ENCODE assay signal across 15 cellular contexts in genomic region chr20:23659989-23660837, GRCh38. TPM values are rescaled to one million over a fixed set of nuclear protein-coding genes. Genes with fewer than 3 reads are reported as not detected.
DNase-seq lines count a peak whose midpoint lies in the region; ATAC-seq and TF ChIP-seq lines count a peak whose summit lies in the region.
"Had no signal": no experiment of that assay in that cellular context is flagged by ENCODE, and none has a peak within 500 bp of the region (broad histone marks: within the 10 kb centered on the region; RNA-seq: fewer than 3 reads in every experiment).

No MANE protein-coding gene starts in this region.

- H3K36me3 ChIP-seq in mammary epithelial cell (ENCODE audit: insufficient read depth, low read length), result no peaks in the 10 kb centered on the region
- H3K36me3 ChIP-seq in effector memory CD4-positive, alpha-beta T cell (ENCODE audit: control insufficient read depth, insufficient read depth, low read length), result no peaks in the 10 kb centered on the region
- H3K36me3 ChIP-seq: tibial artery had no signal

- no peak overlapping the region for H3K4me2 ChIP-seq in mammary epithelial cell (ENCODE audit: insufficient read depth, low read depth, low read length)

- H3K79me2 ChIP-seq in mammary epithelial cell (ENCODE audit: insufficient read depth, low read length), result no peaks in the 10 kb centered on the region

- in situ Hi-C loops in mammary epithelial cell (cut with MboI; ENCODE audit: low sequenced_read_pairs in 2 of 2), result no loop called here

- H3K4me1 Mint-ChIP-seq in stimulated activated effector memory CD8-positive, alpha-beta T cell treated with anti-CD3 and anti-CD28 coated beads, Interleukin-12 subunit alpha, Interleukin-12 subunit beta, amount 100 ng/mL, for 72 hours, result no peaks in the 10 kb centered on the region

- no peak overlapping the region for H3K4me3 ChIP-seq in mammary epithelial cell (replicated peaks in 1 of 3; ENCODE audit: insufficient read depth in 1 of 3, low read depth in 2 of 3, low read length in 3 of 3)
- H3K4me3 ChIP-seq in effector memory CD4-positive, alpha-beta T cell (ENCODE audit: insufficient read depth, low read depth, low read length, poor library complexity, severe bottlenecking), result no peak overlapping the region
- H3K4me3 ChIP-seq: tibial artery had no signal

- no peak for TF ChIP-seq RAD21 in Ishikawa (IDR thresholded peaks at IDR 0.05; ENCODE audit: low read depth)

- dilution Hi-C loops in mammary epithelial cell (cut with HindIII; ENCODE audit: low sequenced_read_pairs), result no loop called here

- BruUV-seq in mammary epithelial cell (replicated peaks; lab: Mats Ljungman, UMichigan), result no TSS peak

- H3K27ac Mint-ChIP-seq in stimulated activated effector memory CD8-positive, alpha-beta T cell treated with anti-CD3 and anti-CD28 coated beads, Interleukin-12 subunit alpha, Interleukin-12 subunit beta, amount 100 ng/mL, for 72 hours, result no peak overlapping the region
- H3K27ac Mint-ChIP-seq: activated T-cell treated with anti-CD3 and anti-CD28 coated beads, Interleukin-2, amount 50 U/mL, for 24 hours had no signal

- H3K27ac ChIP-seq in mammary epithelial cell (ENCODE audit: insufficient read depth, low read depth, low read length), result no peak overlapping the region
- H3K27ac ChIP-seq in effector memory CD4-positive, alpha-beta T cell (ENCODE audit: insufficient read depth, low read length, poor library complexity, severe bottlenecking), result no peak overlapping the region
- H3K27ac ChIP-seq: tibial artery had no signal

- H3K27me3 ChIP-seq in mammary epithelial cell (ENCODE audit: insufficient read depth, low read length), result no peaks in the 10 kb centered on the region
- peaks cover 3% of the 10 kb centered on the region for H3K27me3 ChIP-seq in effector memory CD4-positive, alpha-beta T cell (replicated peaks; ENCODE audit: control insufficient read depth, insufficient read depth, low read length, poor library complexity, severe bottlenecking)
- H3K27me3 ChIP-seq: tibial artery had no signal

- CTCF ChIA-PET in mammary epithelial cell (lab: Charles Lee; ENCODE audit: low non-redundant PET), result no interaction called here

- H3K9me3 Mint-ChIP-seq in stimulated activated effector memory CD8-positive, alpha-beta T cell treated with anti-CD3 and anti-CD28 coated beads, Interleukin-12 subunit alpha, Interleukin-12 subunit beta, amount 100 ng/mL, for 72 hours, result no peaks in the 10 kb centered on the region
- H3K9me3 Mint-ChIP-seq: activated T-cell treated with anti-CD3 and anti-CD28 coated beads, Interleukin-2, amount 50 U/mL, for 24 hours had no signal

- no peak for TF ChIP-seq EP300 in Ishikawa (IDR thresholded peaks at IDR 0.05; ENCODE audit: borderline replicate concordance)

- H3K9ac ChIP-seq in mammary epithelial cell (ENCODE audit: insufficient read depth, low read length), result no peak overlapping the region

- H3K4me1 ChIP-seq in mammary epithelial cell (ENCODE audit: insufficient read depth, low read length), result no peaks in the 10 kb centered on the region
- H3K4me1 ChIP-seq in effector memory CD4-positive, alpha-beta T cell (ENCODE audit: control insufficient read depth, insufficient read depth, low read length, poor library complexity, severe bottlenecking), result no peaks in the 10 kb centered on the region

- ATAC-seq in left ventricle myocardium superior (peak; percentile 71), HG02885 (IDR thresholded peaks at IDR 0.05; ENCODE audit: poor library complexity, unreplicated experiment) (no peak)
- peak; percentile 11 for ATAC-seq in stimulated activated effector memory CD8-positive, alpha-beta T cell treated with anti-CD3 and anti-CD28 coated beads, Interleukin-12 subunit alpha, Interleukin-12 subunit beta, amount 100 ng/mL, for 72 hours

- DNase-seq in mammary epithelial cell, result no peak
- DNase-seq in left ventricle myocardium superior, result no peak
- no peak for DNase-seq in stimulated activated effector memory CD8-positive, alpha-beta T cell treated with anti-CD3 and anti-CD28 coated beads, Interleukin-12 subunit alpha, Interleukin-12 subunit beta, amount 100 ng/mL, for 72 hours (ENCODE audit: low spot score in 2 of 2)
- DNase-seq in effector memory CD4-positive, alpha-beta T cell, result no peak
- DNase-seq in activated gamma-delta T cell (lab: John Stamatoyannopoulos, UW), result no peak
- no peak for DNase-seq in medulla oblongata (ENCODE audit: extremely low spot score)
- DNase-seq: activated CD4-positive, CD25-positive, alpha-beta regulatory T cell; activated T-cell treated with anti-CD3 and anti-CD28 coated beads, Interleukin-2, amount 50 U/mL, for 24 hours; anterior cingulate cortex; NCI-H146; NK-92 treated with Interleukin-12 subunit alpha and Interleukin-12 subunit beta, amount 100 ng/mL, for 24 hours; small intestine; tibial artery had no signal

- no peaks in the 10 kb centered on the region for H4K20me1 ChIP-seq in mammary epithelial cell (ENCODE audit: insufficient read depth, low read length)

- intact Hi-C loops in mammary epithelial cell (cut with micrococcal nuclease), result loop anchor here (10.0 kb wide), 1 partner anchor 335 kb away; no protein-coding TSS in a partner anchor
- intact Hi-C loops in left ventricle myocardium superior (cut with micrococcal nuclease), result no loop called here

- H2AFZ ChIP-seq in mammary epithelial cell (ENCODE audit: low read depth, low read length), result peak overlapping the region; percentile 18

- WGBS in mammary epithelial cell (ENCODE audit: low coverage, missing lambda C conversion rate), result 59% methylated on average over 8 of the region's 8 CpGs

- TF ChIP-seq CTCF in mammary epithelial cell (conservative IDR thresholded peaks at IDR 0.05 in 1 of 2, IDR thresholded peaks at IDR 0.05 in 1 of 2; ENCODE audit: extremely low read depth in 1 of 2, insufficient read depth in 1 of 2, low read depth in 1 of 2, low read length in 2 of 2), result no peak

- H3K36me3 Mint-ChIP-seq in stimulated activated effector memory CD8-positive, alpha-beta T cell treated with anti-CD3 and anti-CD28 coated beads, Interleukin-12 subunit alpha, Interleukin-12 subunit beta, amount 100 ng/mL, for 72 hours, result no peaks in the 10 kb centered on the region

- no peak overlapping the region for H3K4me3 Mint-ChIP-seq in stimulated activated effector memory CD8-positive, alpha-beta T cell treated with anti-CD3 and anti-CD28 coated beads, Interleukin-12 subunit alpha, Interleukin-12 subunit beta, amount 100 ng/mL, for 72 hours
- H3K4me3 Mint-ChIP-seq: activated T-cell treated with anti-CD3 and anti-CD28 coated beads, Interleukin-2, amount 50 U/mL, for 24 hours had no signal

- H3K9me3 ChIP-seq in mammary epithelial cell (replicated peaks; ENCODE audit: insufficient read depth, low read length), result no peaks in the 10 kb centered on the region
- no peaks in the 10 kb centered on the region for H3K9me3 ChIP-seq in effector memory CD4-positive, alpha-beta T cell (ENCODE audit: control insufficient read depth, low read length)
- H3K9me3 ChIP-seq: tibial artery had no signal

TF ChIP-seq in Ishikawa, 13 proteins besides CTCF, POLR2A, EP300 and RAD21:
- TF ChIP-seq USF1 (IDR thresholded peaks at IDR 0.05), result peak; percentile 44; the same call in 1 of the 2 replicates
- no peak for TF ChIP-seq TEAD4 (IDR thresholded peaks at IDR 0.05)
- TF ChIP-seq TCF12 (IDR thresholded peaks at IDR 0.05; ENCODE audit: low read depth), result no peak

RNA-seq across cellular contexts. Expression of gene CST3, which starts 22.5 kb away (rescaled TPM):
- total RNA-seq in mammary epithelial cell, result 100 to 1,000 TPM; 158 to 380 TPM
- polyA plus RNA-seq in mammary epithelial cell, result 340 TPM
- polyA minus RNA-seq in mammary epithelial cell, result 272 TPM
- total RNA-seq in left ventricle myocardium superior, result 887 TPM

RNA-seq across cellular contexts. Expression of gene CST4, which starts 28.6 kb away (rescaled TPM):
- total RNA-seq in mammary epithelial cell (not detected), left ventricle myocardium superior (not detected)
- not detected for polyA plus RNA-seq in mammary epithelial cell
- polyA minus RNA-seq in mammary epithelial cell, result not detected
- polyA plus RNA-seq: small intestine had no signal

RNA-seq across cellular contexts. Expression of gene CST9, which starts 54.5 kb away (rescaled TPM):
- total RNA-seq in mammary epithelial cell (not detected), left ventricle myocardium superior (not detected)
- polyA plus RNA-seq in mammary epithelial cell, result not detected
- not detected for polyA minus RNA-seq in mammary epithelial cell
- polyA plus RNA-seq: small intestine had no signal
